In the genomic region with DNA sequence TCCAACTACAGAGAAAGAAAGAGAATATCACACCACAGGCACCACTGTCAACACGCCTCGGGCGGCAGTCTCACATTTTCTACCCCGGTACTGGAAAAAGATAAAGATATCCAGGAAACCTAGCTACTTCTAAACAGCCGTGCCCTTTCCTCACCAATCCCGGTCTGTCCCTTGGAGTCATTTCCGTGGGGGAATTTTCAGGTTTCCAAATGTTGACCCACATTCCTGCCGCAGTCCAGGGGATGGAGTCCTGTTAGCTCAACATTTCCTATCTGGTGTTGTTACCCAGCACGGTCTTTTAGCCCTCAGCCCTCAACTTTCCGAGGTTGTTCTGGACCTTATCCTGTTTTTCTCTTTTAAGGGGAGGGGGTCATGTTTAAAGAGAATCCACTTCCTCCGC, we compare ENCODE assay signal across 12 cellular contexts. TPM values are rescaled to one million over a fixed set of nuclear protein-coding genes. Genes with fewer than 3 reads are reported as not detected.
DNase-seq lines count a peak whose midpoint lies in the region; ATAC-seq and TF ChIP-seq lines count a peak whose summit lies in the region.
"Had no signal": no experiment of that assay in that cellular context is flagged by ENCODE, and none has a peak within 500 bp of the region (broad histone marks: within the 10 kb centered on the region; RNA-seq: fewer than 3 reads in every experiment).

No MANE protein-coding gene starts in this region.

- CTCF ChIA-PET in PC-9 (lab: Charles Lee): interaction anchor here (0.7 kb wide), 1 partner anchor 27 kb away, joined by 6 read pairs; no protein-coding TSS in a partner anchor

- no peak overlapping the region for H2AFZ ChIP-seq in PC-9

- TF ChIP-seq CTCF in PC-9 (conservative IDR thresholded peaks at IDR 0.05): no peak
- no peak for TF ChIP-seq CTCF in cardiac fibroblast (IDR thresholded peaks at IDR 0.05; ENCODE audit: low read depth, low read length)
- no peak for TF ChIP-seq CTCF in lower lobe of right lung (IDR thresholded peaks at IDR 0.05)

- no peak overlapping the region for H3K4me3 ChIP-seq in PC-9
- peak overlapping the region; percentile 12 to 39 for H3K4me3 ChIP-seq in cardiac fibroblast (replicated peaks in 1 of 2; ENCODE audit: low read depth in 2 of 2, low read length in 2 of 2)
- H3K4me3 ChIP-seq in lower lobe of right lung: peak overlapping the region; percentile 29

- H3K9me3 ChIP-seq in PC-9 (ENCODE audit: insufficient read depth, low read depth): no peaks in the 10 kb centered on the region
- H3K9me3 ChIP-seq in lower lobe of right lung: no peaks in the 10 kb centered on the region

- no peak overlapping the region for H3K4me2 ChIP-seq in PC-9

- H3K27ac ChIP-seq in PC-9: peak overlapping the region; percentile 92; the same call in 1 of the 2 replicates
- peak overlapping the region; percentile 79 for H3K27ac ChIP-seq in lower lobe of right lung
- peak overlapping the region; percentile 6 for H3K27ac ChIP-seq in temporal lobe (ENCODE audit: low read depth, low read length)

- no peak for DNase-seq in PC-9
- peak; percentile 77 for DNase-seq in cardiac fibroblast (ENCODE audit: low read depth in 2 of 2)
- DNase-seq in lower lobe of right lung: no peak
- no peak for DNase-seq in SK-N-DZ (ENCODE audit: low spot score)
- no peak for DNase-seq in NOMO-1 treated with dmso at 0.1 percent for 144 hours (lab: John Stamatoyannopoulos, UW; ENCODE audit: unreplicated experiment)
- no peak for DNase-seq in hepatic stellate cell (ENCODE audit: low spot score)
- DNase-seq: Calu3; effector CD4-positive, alpha-beta T cell; NCI-H1694; posterior cingulate gyrus had no signal

- H3K36me3 ChIP-seq in PC-9 (ENCODE audit: low read depth) (peaks cover 7% of the 10 kb centered on the region; the same call in 1 of the 2 replicates), lower lobe of right lung (peaks cover 30% of the 10 kb centered on the region)

- POLR2A ChIA-PET in PC-9 (lab: Charles Lee; ENCODE audit: unreplicated experiment): no interaction called here

- peaks cover 50% of the 10 kb centered on the region for H3F3A ChIP-seq in PC-9 (ENCODE audit: insufficient read depth, low read depth)

- H3K4me1 ChIP-seq in PC-9 (replicated peaks; ENCODE audit: insufficient read depth) (peaks cover 31% of the 10 kb centered on the region), lower lobe of right lung (peaks cover 80% of the 10 kb centered on the region)

- no peaks in the 10 kb centered on the region for H3K27me3 ChIP-seq in PC-9 (ENCODE audit: insufficient read depth, low read depth)
- no peaks in the 10 kb centered on the region for H3K27me3 ChIP-seq in lower lobe of right lung (ENCODE audit: low read depth)

- H3K79me2 ChIP-seq in PC-9 (ENCODE audit: low read depth): peaks cover 51% of the 10 kb centered on the region

- BruUV-seq in PC-9 (replicated peaks; lab: Mats Ljungman, UMichigan): no TSS peak

- no peak for ATAC-seq in lower lobe of right lung

- intact Hi-C loops in PC-9 (cut with micrococcal nuclease; ENCODE audit: unreplicated experiment) (no loop called here), lower lobe of right lung (cut with DNase I) (no loop called here)

- H4K20me1 ChIP-seq in PC-9 (ENCODE audit: insufficient read depth): no peaks in the 10 kb centered on the region

- H3K9me2 ChIP-seq in PC-9 (ENCODE audit: insufficient read depth): no peaks in the 10 kb centered on the region

RNA-seq across cellular contexts. Expression of a gene that starts 4.7 kb away (rescaled TPM):
- total RNA-seq in PC-9 (2021) (54.5 and 62.1 TPM in 2 replicates), lower lobe of right lung (45.6 TPM), temporal lobe (6.6 TPM)
- polyA plus RNA-seq in SK-N-DZ (2014; cell fraction: cytosol; rRNA removed): 3.6 and 3.7 TPM in 2 replicates
- polyA plus RNA-seq in SK-N-DZ (2014; cell fraction: nucleus; rRNA removed): 2.5 and 4.4 TPM in 2 replicates

RNA-seq across cellular contexts. Expression of a gene that starts 27.2 kb away (rescaled TPM):
- total RNA-seq in PC-9 (2021) (not detected in 2 replicates), lower lobe of right lung (not detected), temporal lobe (not detected)
- not detected in 2 replicates for polyA plus RNA-seq in SK-N-DZ (2014; cell fraction: cytosol; rRNA removed)
- polyA plus RNA-seq in SK-N-DZ (2014; cell fraction: nucleus; rRNA removed): not detected in 2 replicates
- total RNA-seq: activated T-helper 1 cell treated with anti-CD3 and anti-CD28 coated beads, Interleukin-12 subunit alpha, Interleukin-12 subunit beta, Interleukin-2, Interleukin-4 antibody, amounts not matched to agents 30 ng/mL and 10 ng/mL and 1 ng/mL, durations not matched to agents 14 hours and 24 hours and 36 hours; Calu3 had no signal

Comparison
In these comparisons a context has a peak if more than half of its experiments do, and no peak if none do; other contexts are left out.
1. DNase-seq: peak in cardiac fibroblast (2 of 2); none in PC-9 (0 of 2), lower lobe of right lung (single experiment), SK-N-DZ (single experiment), NOMO-1 treated with dmso at 0.1 percent for 144 hours (single experiment) and hepatic stellate cell (single experiment).
2. H3K27ac ChIP-seq: peak in every context shown above with its lines; median percentile 92 in PC-9; 79 in lower lobe of right lung; 6 in temporal lobe.